Comparison of ENCODE assay signal across 9 cellular contexts in the genomic region with DNA sequence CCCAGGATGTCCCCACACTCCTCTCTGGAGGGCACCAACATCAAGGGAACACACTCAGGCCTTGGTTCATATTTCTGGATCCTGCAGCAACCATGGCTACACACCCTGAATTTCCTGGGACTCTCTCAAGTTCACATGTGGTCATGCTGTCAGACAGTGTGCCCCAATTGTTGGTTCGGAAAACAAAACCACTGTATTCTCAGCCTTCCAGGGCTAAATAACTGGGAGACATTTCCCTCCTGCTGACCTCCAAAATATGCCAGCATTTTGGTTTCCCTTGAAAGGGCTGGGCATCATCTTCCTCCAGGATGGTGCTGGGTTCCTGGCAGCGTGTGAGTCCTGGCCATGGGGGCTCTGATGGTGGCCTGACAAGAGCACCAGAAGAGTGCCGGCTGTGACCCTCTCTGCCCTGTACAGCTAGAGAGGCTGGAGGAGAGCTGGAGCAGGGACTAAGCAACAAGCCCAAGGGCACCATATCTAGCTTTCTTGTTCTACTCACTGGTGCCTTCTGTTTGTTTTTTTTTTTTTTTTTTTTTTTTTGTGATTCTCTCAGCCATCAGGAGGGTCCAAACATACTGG. TPM values are rescaled to one million over a fixed set of nuclear protein-coding genes. Genes with fewer than 3 reads are reported as not detected.
A peak's percentile ranks its signal among the peaks of the same experiment; 100 is the strongest.
DNase-seq lines count a peak whose midpoint lies in the region; ATAC-seq and TF ChIP-seq lines count a peak whose summit lies in the region.
"Had no signal": no experiment of that assay in that cellular context is flagged by ENCODE, and none has a peak within 500 bp of the region (broad histone marks: within the 10 kb centered on the region; RNA-seq: fewer than 3 reads in every experiment).

No MANE protein-coding gene starts in this region.

- no peaks in the 10 kb centered on the region for H3K27me3 ChIP-seq in CD8-positive, alpha-beta memory T cell (ENCODE audit: insufficient read depth, low read length, poor library complexity, severe bottlenecking)
- H3K27me3 ChIP-seq in psoas muscle (ENCODE audit: insufficient read depth in 3 of 3, low read length in 2 of 3) = no peaks in the 10 kb centered on the region

- peak overlapping the region; percentile 78 for H3K4me3 ChIP-seq in CD8-positive, alpha-beta memory T cell (ENCODE audit: low read length)
- H3K4me3 ChIP-seq in coronary artery (peak overlapping the region; percentile 48), psoas muscle (peak overlapping the region; percentile 42)

- CTCF ChIA-PET in CD8-positive, alpha-beta memory T cell (lab: Charles Lee) = interaction anchor here (0.8 to 2.6 kb wide), 7 partner anchors 12 to 54 kb away, joined by 3 to 9 read pairs (median 4); a partner anchor contains a TSS

- no peaks in the 10 kb centered on the region for H3K9me3 ChIP-seq in CD8-positive, alpha-beta memory T cell (ENCODE audit: low read length)
- H3K9me3 ChIP-seq in KOPT-K1 (ENCODE audit: insufficient read depth, low read length, poor library complexity, severe bottlenecking) (no peaks in the 10 kb centered on the region), psoas muscle (no peaks in the 10 kb centered on the region)

- H3K9me3 Mint-ChIP-seq in CD8-positive, alpha-beta memory T cell = no peaks in the 10 kb centered on the region

- ATAC-seq in psoas muscle (no peak), GM19324 (IDR thresholded peaks at IDR 0.05; ENCODE audit: low FRiP score, unreplicated experiment) (no peak), HG03565 (IDR thresholded peaks at IDR 0.05; ENCODE audit: unreplicated experiment) (no peak)

- intact Hi-C loops in psoas muscle (cut with DNase I) = no loop called here

- H3K4me1 ChIP-seq in CD8-positive, alpha-beta memory T cell (ENCODE audit: insufficient read depth, low read length) = peaks cover 47% of the 10 kb centered on the region
- H3K4me1 ChIP-seq in psoas muscle = no peaks in the 10 kb centered on the region

- H3K4me1 Mint-ChIP-seq in CD8-positive, alpha-beta memory T cell = peaks cover 55 to 84% (median 76%) of the 10 kb centered on the region in 3 donors

- H3K4me3 Mint-ChIP-seq in CD8-positive, alpha-beta memory T cell = peak overlapping the region; percentile 90 to 97 (median 92)

- DNase-seq in CD8-positive, alpha-beta memory T cell = peak in 2 of 5 donors; percentile 33 to 52
- DNase-seq in coronary artery (ENCODE audit: low spot score) = no peak
- DNase-seq in psoas muscle = no peak
- DNase-seq in NCI-H2107 (lab: John Stamatoyannopoulos, UW) = no peak
- DNase-seq in stimulated activated CD4-positive, alpha-beta T cell treated with anti-CD3 and anti-CD28 coated beads, Interleukin-4, amount 100 ng/mL, for 4 hours = no peak
- DNase-seq: NCI-H446 treated with DMSO at 0.1 percent for 48 hours had no signal

- POLR2A ChIA-PET in CD8-positive, alpha-beta memory T cell (lab: Charles Lee) = interaction anchor here (0.6 to 3.5 kb wide), 3 partner anchors 38 to 43 kb away, joined by 3 to 16 read pairs (median 3); a partner anchor contains a TSS

- TF ChIP-seq CTCF in coronary artery (IDR thresholded peaks at IDR 0.05) = no peak
- TF ChIP-seq CTCF in psoas muscle (IDR thresholded peaks at IDR 0.05) = no peak

- H3K36me3 ChIP-seq in CD8-positive, alpha-beta memory T cell (ENCODE audit: insufficient read depth, low read length) = no peaks in the 10 kb centered on the region
- H3K36me3 ChIP-seq in KOPT-K1 (ENCODE audit: insufficient read depth, low read length) (peaks cover 21% of the 10 kb centered on the region), psoas muscle (ENCODE audit: insufficient read depth in 1 of 2, low read depth in 1 of 2) (no peaks in the 10 kb centered on the region)

- H3K27ac ChIP-seq in CD8-positive, alpha-beta memory T cell (ENCODE audit: low read depth, low read length) = peak overlapping the region; percentile 66
- H3K27ac ChIP-seq in KOPT-K1 (ENCODE audit: low read depth, low read length, poor library complexity, severe bottlenecking) (peak overlapping the region; percentile 95), coronary artery (peak overlapping the region; percentile 54 to 60), psoas muscle (peak overlapping the region; percentile 58)

- H3K27me3 Mint-ChIP-seq in CD8-positive, alpha-beta memory T cell = no peaks in the 10 kb centered on the region

- peak overlapping the region; percentile 85 to 99 (median 94) for H3K27ac Mint-ChIP-seq in CD8-positive, alpha-beta memory T cell

- H3K36me3 Mint-ChIP-seq in CD8-positive, alpha-beta memory T cell = peaks cover 0 to 41% (median 13%) of the 10 kb centered on the region in 3 donors

- WGBS in psoas muscle, 3 donors = 57 to 89% (median 62%) methylated on average over 3 of the region's 3 CpGs

RNA-seq across cellular contexts. Expression of a gene that starts 37.5 kb away (rescaled TPM):
- 100 to 1,000 TPM; 317 to 326 TPM for total RNA-seq in CD8-positive, alpha-beta memory T cell
- polyA plus RNA-seq in CD8-positive, alpha-beta memory T cell = 200 TPM
- 10 to 100 TPM in 1 of 4 donors, 1 to 10 TPM in 3; 6.2 to 10.0 (median 8.0) TPM for total RNA-seq in psoas muscle
- polyA plus RNA-seq in psoas muscle = 1 to 10 TPM; 3.4 to 3.9 (median 3.4) TPM

Comparison
In these comparisons a context has a peak if more than half of its experiments do, and no peak if none do; other contexts are left out.
1. RNA of a gene that starts 37.5 kb away (total RNA-seq): 317 to 326 TPM in CD8-positive, alpha-beta memory T cell; 6.2 to 10.0 TPM in psoas muscle; every median in the first group is over 10 times any median in the second.
2. Peak in every context shown above with its lines, with median percentiles within 50 percentile points of each other: H3K27ac ChIP-seq and H3K4me3 ChIP-seq.